ENCODE assay signal across 22 cellular contexts in the genomic region with DNA sequence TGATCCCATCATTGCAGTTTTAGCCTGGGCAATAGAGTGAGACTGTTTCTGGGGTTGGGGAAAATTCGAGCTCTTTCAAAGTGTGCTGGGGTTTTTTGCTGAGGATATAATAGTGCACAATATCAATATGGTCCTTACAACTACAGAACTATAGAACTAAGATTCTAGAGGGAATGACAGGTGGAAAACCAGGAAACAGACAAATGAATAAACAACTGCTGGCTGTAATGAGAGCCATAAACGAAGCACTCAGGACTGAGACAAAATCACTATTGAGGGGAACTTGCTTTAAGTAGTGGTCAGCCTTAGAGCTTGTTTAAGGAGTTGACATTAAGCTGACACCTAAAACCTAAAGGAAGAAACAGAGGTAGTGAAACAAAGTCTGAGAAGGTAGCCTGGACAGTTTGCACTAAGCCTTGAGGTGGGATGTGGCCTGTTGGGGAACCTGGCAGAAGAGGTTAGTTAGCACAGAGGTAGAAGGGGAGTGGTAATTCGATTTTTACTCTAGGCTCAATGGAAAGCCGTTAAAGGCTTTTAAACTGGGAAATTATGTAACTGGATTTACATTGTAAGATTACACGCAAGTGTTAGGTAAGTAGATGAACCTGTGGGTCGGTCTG. TPM values are rescaled to one million over a fixed set of nuclear protein-coding genes. Genes with fewer than 3 reads are reported as not detected.
DNase-seq lines count a peak whose midpoint lies in the region; ATAC-seq, FAIRE-seq and TF ChIP-seq lines count a peak whose summit lies in the region.
"Had no signal": no experiment of that assay in that cellular context is flagged by ENCODE, and none has a peak within 500 bp of the region (broad histone marks: within the 10 kb centered on the region; RNA-seq: fewer than 3 reads in every experiment).

No MANE protein-coding gene starts in this region.

- TF ChIP-seq CTCF in HL-60 (IDR thresholded peaks at IDR 0.05; ENCODE audit: insufficient read depth, low read length) (no peak), endodermal cell (conservative IDR thresholded peaks at IDR 0.05) (no peak)

- H3K4me3 Mint-ChIP-seq in endodermal cell, result no peak overlapping the region
- H3K4me3 Mint-ChIP-seq: activated CD4-positive, alpha-beta T cell treated with anti-CD3 and anti-CD28 coated beads for 36 hours; CD4-positive, alpha-beta T cell; effector memory CD8-positive, alpha-beta T cell; neural progenitor cell had no signal

- FAIRE-seq in small intestine (lab: Jason Lieb, UNC), result no peak
- FAIRE-seq: astrocyte, islet of Langerhans had no signal

- peaks cover 20% of the 10 kb centered on the region for H3K4me1 Mint-ChIP-seq in endodermal cell
- H3K4me1 Mint-ChIP-seq: neural progenitor cell had no signal

- H3K36me3 Mint-ChIP-seq in endodermal cell (ENCODE audit: low read depth), result peaks cover 23% of the 10 kb centered on the region
- H3K36me3 Mint-ChIP-seq: neural progenitor cell had no signal

- H3K27ac ChIP-seq in HL-60 (replicated peaks) (peak overlapping the region; percentile 68), endodermal cell (ENCODE audit: low read depth, low read length) (no peak overlapping the region), small intestine (ENCODE audit: low read depth in 1 of 2, low read length in 1 of 2) (peak overlapping the region; percentile 38 to 69)
- H3K27ac ChIP-seq: neural progenitor cell, testis had no signal

- peaks cover 6% of the 10 kb centered on the region for H3K9me3 ChIP-seq in endodermal cell (ENCODE audit: control insufficient read depth, low read length)
- H3K9me3 ChIP-seq in small intestine (ENCODE audit: control insufficient read depth, low read depth), result no peaks in the 10 kb centered on the region
- H3K9me3 ChIP-seq: testis had no signal

- WGBS in endodermal cell (ENCODE audit: insufficient coverage in 1 of 2, insufficient read length in 1 of 2), 2 experiments, result 90 to 91% methylated on average over 5 to 6 of the region's 6 CpGs
- 19 to 62% (median 38%) methylated on average over 6 of the region's 6 CpGs for WGBS in small intestine, 3 donors

- no peak overlapping the region for H3K4me3 ChIP-seq in HL-60 (replicated peaks; ENCODE audit: insufficient read depth, low read length)
- H3K4me3 ChIP-seq in endodermal cell (ENCODE audit: low read length), result no peak overlapping the region
- no peak overlapping the region for H3K4me3 ChIP-seq in small intestine (ENCODE audit: low read depth in 1 of 2, low read length in 2 of 2)
- H3K4me3 ChIP-seq: neural progenitor cell, SK-N-MC, testis had no signal

- H3K27me3 Mint-ChIP-seq in endodermal cell (ENCODE audit: insufficient read depth), result no peaks in the 10 kb centered on the region
- H3K27me3 Mint-ChIP-seq: activated CD4-positive, alpha-beta T cell treated with anti-CD3 and anti-CD28 coated beads for 36 hours; CD4-positive, alpha-beta T cell; effector memory CD8-positive, alpha-beta T cell had no signal

- peak; percentile 9 for DNase-seq in NCI-H510A treated with DMSO at 0.1 percent for 48 hours (lab: John Stamatoyannopoulos, UW)
- no peak for DNase-seq in NCI-H510A (lab: John Stamatoyannopoulos, UW)
- peak in 1 of 2 experiments; percentile 60 for DNase-seq in HL-60 (ENCODE audit: low read depth in 1 of 2, low spot score in 1 of 2)
- no peak for DNase-seq in endodermal cell
- DNase-seq in small intestine, result peak; percentile 29
- no peak for DNase-seq in activated CD4-positive, alpha-beta T cell treated with anti-CD3 and anti-CD28 coated beads, Interleukin-2, amount 50 U/mL, for 48 hours
- DNase-seq in AG20443 (ENCODE audit: low spot score), result no peak
- DNase-seq: activated CD4-positive, alpha-beta T cell treated with anti-CD3 and anti-CD28 coated beads for 36 hours; CD4-positive, alpha-beta T cell; effector memory CD8-positive, alpha-beta T cell; NCI-H1092; NCI-H2081; NCI-H69; PC-3; stimulated activated CD4-positive, alpha-beta T cell treated with anti-CD3 and anti-CD28 coated beads, Interleukin-12 subunit alpha, Interleukin-12 subunit beta, amount 100 ng/mL, for 4 hours; T1000; testis had no signal

- peaks cover 4% of the 10 kb centered on the region for H3K9me3 Mint-ChIP-seq in endodermal cell
- H3K9me3 Mint-ChIP-seq: CD4-positive, alpha-beta T cell; effector memory CD8-positive, alpha-beta T cell; neural progenitor cell had no signal

- no peak overlapping the region for H3K9ac ChIP-seq in endodermal cell (ENCODE audit: extremely low read depth, low read length, poor library complexity, severe bottlenecking)
- H3K9ac ChIP-seq: neural progenitor cell had no signal

- peak overlapping the region; percentile 37 for H3K27ac Mint-ChIP-seq in endodermal cell
- H3K27ac Mint-ChIP-seq: activated CD4-positive, alpha-beta T cell treated with anti-CD3 and anti-CD28 coated beads for 36 hours; CD4-positive, alpha-beta T cell; effector memory CD8-positive, alpha-beta T cell; neural progenitor cell had no signal

- H3K4me1 ChIP-seq in endodermal cell (ENCODE audit: control insufficient read depth, insufficient read depth, low read length), result no peaks in the 10 kb centered on the region
- peaks cover 0 to 8% of the 10 kb centered on the region in 2 donors for H3K4me1 ChIP-seq in small intestine (ENCODE audit: control insufficient read depth in 2 of 2, insufficient read depth in 1 of 2, low read depth in 1 of 2, low read length in 1 of 2)
- H3K4me1 ChIP-seq: neural progenitor cell, testis had no signal

- ATAC-seq in HG03159 (IDR thresholded peaks at IDR 0.05; ENCODE audit: unreplicated experiment), result no peak
- ATAC-seq: activated CD4-positive, alpha-beta T cell treated with anti-CD3 and anti-CD28 coated beads for 36 hours; effector memory CD8-positive, alpha-beta T cell; PC-3 had no signal

- H3K36me3 ChIP-seq in endodermal cell (ENCODE audit: control insufficient read depth, insufficient read depth, low read length), result no peaks in the 10 kb centered on the region
- H3K36me3 ChIP-seq in small intestine (ENCODE audit: control insufficient read depth in 2 of 2, insufficient read depth in 2 of 2, low read length in 2 of 2), result no peaks in the 10 kb centered on the region
- H3K36me3 ChIP-seq: neural progenitor cell had no signal

- no peaks in the 10 kb centered on the region for H3K27me3 ChIP-seq in HL-60 (ENCODE audit: insufficient read depth, poor library complexity, severe bottlenecking)
- no peaks in the 10 kb centered on the region for H3K27me3 ChIP-seq in endodermal cell (ENCODE audit: control insufficient read depth, insufficient read depth, low read length, poor library complexity, severe bottlenecking)
- H3K27me3 ChIP-seq in small intestine (ENCODE audit: control insufficient read depth in 2 of 2, insufficient read depth in 2 of 2, low read length in 2 of 2), result no peaks in the 10 kb centered on the region
- H3K27me3 ChIP-seq: neural progenitor cell, testis had no signal

RNA-seq across cellular contexts. Expression of a gene that starts 33.8 kb away (rescaled TPM):
- total RNA-seq in endodermal cell, result 10 to 100 TPM; 30.2 to 34.2 TPM
- polyA plus RNA-seq in endodermal cell (2013, experiment 1 of 2), result 11.5 TPM
- 11.3 TPM for polyA plus RNA-seq in endodermal cell (2013, experiment 2 of 2)
- 10 to 100 TPM in 1 of 3 donors, 1 to 10 TPM in 2; 1.6 to 11.2 (median 2.9) TPM for polyA plus RNA-seq in small intestine

Comparison
In these comparisons a context has a peak if more than half of its experiments do, and no peak if none do; other contexts are left out.
1. DNase-seq: peak in NCI-H510A treated with DMSO at 0.1 percent for 48 hours (single experiment) and small intestine (single experiment); none in NCI-H510A (single experiment), endodermal cell (single experiment), activated CD4-positive, alpha-beta T cell treated with anti-CD3 and anti-CD28 coated beads, Interleukin-2, amount 50 U/mL, for 48 hours (0 of 2) and AG20443 (single experiment).